In the genomic region with DNA sequence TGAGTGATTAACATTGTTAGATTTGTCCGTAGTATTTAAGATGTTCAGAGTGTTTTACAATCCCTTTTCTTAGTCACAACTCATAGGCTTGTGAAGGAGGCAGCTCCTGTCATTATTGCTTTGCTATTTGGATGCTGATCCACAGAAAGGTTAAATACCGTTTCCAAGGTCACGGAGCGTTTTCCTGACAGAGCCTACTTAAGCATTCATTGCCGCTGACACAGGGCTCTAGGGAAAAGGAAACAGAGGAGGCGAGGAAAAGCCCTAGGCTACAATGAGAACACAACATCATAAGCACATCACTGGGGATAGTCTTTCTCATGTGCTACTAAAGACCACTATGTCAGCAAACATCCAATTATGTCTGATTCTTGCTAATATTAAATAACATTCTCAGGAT, we compare ENCODE assay signal across 20 cellular contexts. TPM values are rescaled to one million over a fixed set of nuclear protein-coding genes. Genes with fewer than 3 reads are reported as not detected.
A peak's percentile ranks its signal among the peaks of the same experiment; 100 is the strongest.
DNase-seq lines count a peak whose midpoint lies in the region; ATAC-seq lines count a peak whose summit lies in the region.
"Had no signal": no experiment of that assay in that cellular context is flagged by ENCODE, and none has a peak within 500 bp of the region (broad histone marks: within the 10 kb centered on the region; RNA-seq: fewer than 3 reads in every experiment).

No MANE protein-coding gene starts in this region.

- H3K36me3 Mint-ChIP-seq in activated CD4-positive, alpha-beta T cell treated with anti-CD3 and anti-CD28 coated beads, Interleukin-2, amount 10 ng/mL, durations not matched to agents 7 days and 5 days (ENCODE audit: low read depth): no peaks in the 10 kb centered on the region
- H3K36me3 Mint-ChIP-seq: memory B cell; stimulated activated naive B cell treated with anti-CD40 and anti-IgM and Interleukin-4, amounts not matched to agents 10 μg/mL and 1 μg/mL and 100 μg/mL, for 72 hours had no signal

- H3K23ac ChIP-seq in neuronal stem cell (ENCODE audit: low read depth, low read length, poor library complexity): no peak overlapping the region

- peaks cover 7 to 46% of the 10 kb centered on the region in 2 donors for H3K4me1 ChIP-seq in neuronal stem cell (ENCODE audit: control insufficient read depth in 2 of 2, insufficient read depth in 1 of 2, low read depth in 1 of 2, low read length in 2 of 2)

- H4K8ac ChIP-seq in neuronal stem cell (ENCODE audit: low read depth, low read length): no peak overlapping the region

- no peak overlapping the region for H2BK12ac ChIP-seq in neuronal stem cell (ENCODE audit: low read length)

- H3K18ac ChIP-seq in neuronal stem cell (ENCODE audit: low read length): no peak overlapping the region

- no peak for ATAC-seq in GM19023 (IDR thresholded peaks at IDR 0.05; ENCODE audit: unreplicated experiment)
- ATAC-seq: stimulated activated naive B cell treated with anti-CD40 and anti-IgM and Interleukin-4, amounts not matched to agents 10 μg/mL and 1 μg/mL and 100 μg/mL, for 72 hours had no signal

- no peak overlapping the region for H3K9ac ChIP-seq in neuronal stem cell (ENCODE audit: low read depth, low read length, poor library complexity)

- H2AK5ac ChIP-seq in neuronal stem cell (ENCODE audit: low read depth, low read length): no peak overlapping the region

- DNase-seq in ELR (ENCODE audit: low read depth) (peak; percentile 60), SK-MEL-5 (ENCODE audit: low read depth, low spot score) (peak; percentile 35), fibroblast of peridontal ligament (ENCODE audit: extremely low read depth) (peak; percentile 77), neuronal stem cell (ENCODE audit: low spot score) (peak; percentile 15), NOMO-1 (lab: John Stamatoyannopoulos, UW; ENCODE audit: unreplicated experiment in 2 of 2) (no peak), NCI-H146 (lab: John Stamatoyannopoulos, UW) (no peak)
- DNase-seq in activated CD4-positive, alpha-beta T cell treated with anti-CD3 and anti-CD28 coated beads, Interleukin-2, amount 10 ng/mL, durations not matched to agents 7 days and 5 days: no peak
- DNase-seq: activated CD4-positive, alpha-beta T cell treated with anti-CD3 and anti-CD28 coated beads, Interleukin-2, amount 50 U/mL, for 4 hours; activated effector memory CD4-positive, alpha-beta T cell treated with Interleukin-2 at 50 U/mL for 16 hours; AML-193; DMS79; Kasumi-1; NCI-H2171; PC-9; stimulated activated CD4-positive, alpha-beta T cell treated with anti-CD3 and anti-CD28 coated beads, Interleukin-4, amount 100 ng/mL, for 4 hours; stimulated activated naive B cell treated with anti-CD40 and anti-IgM and Interleukin-4, amounts not matched to agents 10 μg/mL and 1 μg/mL and 100 μg/mL, for 72 hours had no signal

- no peak overlapping the region for H2BK120ac ChIP-seq in neuronal stem cell (ENCODE audit: low read depth, low read length)

- peaks cover 0 to 18% of the 10 kb centered on the region in 2 donors for H3K9me3 ChIP-seq in neuronal stem cell (replicated peaks in 1 of 2; ENCODE audit: control insufficient read depth in 2 of 2, insufficient read depth in 1 of 2, low read depth in 1 of 2, low read length in 2 of 2)

- POLR2A ChIA-PET in activated CD4-positive, alpha-beta T cell treated with anti-CD3 and anti-CD28 coated beads, Interleukin-2, amount 10 ng/mL, durations not matched to agents 7 days and 5 days (lab: Charles Lee): no interaction called here

- peak overlapping the region; percentile 66 for H2AFZ ChIP-seq in neuronal stem cell (ENCODE audit: low read length)
- H2AFZ ChIP-seq: PC-9 had no signal

- H3K36me3 ChIP-seq in neuronal stem cell (replicated peaks in 1 of 2; ENCODE audit: control insufficient read depth in 2 of 2, insufficient read depth in 2 of 2, low read length in 2 of 2): no peaks in the 10 kb centered on the region
- H3K36me3 ChIP-seq: cardiac muscle cell had no signal

- H3K4me3 ChIP-seq in neuronal stem cell (ENCODE audit: low read length in 2 of 2): peak overlapping the region in 1 of 2 donors; percentile 8
- H3K4me3 ChIP-seq: cardiac muscle cell, PC-9 had no signal

- no peak overlapping the region for H4K91ac ChIP-seq in neuronal stem cell (ENCODE audit: low read depth, low read length, poor library complexity)

- H3K79me1 ChIP-seq in neuronal stem cell (ENCODE audit: low read depth, low read length): no peaks in the 10 kb centered on the region

- no peak overlapping the region for H2BK5ac ChIP-seq in neuronal stem cell (ENCODE audit: low read length)

- no peak overlapping the region for H3K27ac ChIP-seq in neuronal stem cell (replicated peaks; ENCODE audit: low read length)
- H3K27ac ChIP-seq: cardiac muscle cell, PC-9 had no signal

- no peak overlapping the region for H3K4me2 ChIP-seq in neuronal stem cell (ENCODE audit: insufficient read depth, low read length, poor library complexity, severe bottlenecking)
- H3K4me2 ChIP-seq: PC-9 had no signal

- H3K27ac Mint-ChIP-seq in activated CD4-positive, alpha-beta T cell treated with anti-CD3 and anti-CD28 coated beads, Interleukin-2, amount 10 ng/mL, durations not matched to agents 7 days and 5 days: no peak overlapping the region
- H3K27ac Mint-ChIP-seq: memory B cell; stimulated activated naive B cell treated with anti-CD40 and anti-IgM and Interleukin-4, amounts not matched to agents 10 μg/mL and 1 μg/mL and 100 μg/mL, for 72 hours had no signal

- no peak overlapping the region for H3K4me3 Mint-ChIP-seq in activated CD4-positive, alpha-beta T cell treated with anti-CD3 and anti-CD28 coated beads, Interleukin-2, amount 10 ng/mL, durations not matched to agents 7 days and 5 days
- H3K4me3 Mint-ChIP-seq: memory B cell; stimulated activated naive B cell treated with anti-CD40 and anti-IgM and Interleukin-4, amounts not matched to agents 10 μg/mL and 1 μg/mL and 100 μg/mL, for 72 hours had no signal

- H3K4ac ChIP-seq in neuronal stem cell (ENCODE audit: low read length): no peak overlapping the region

- no peaks in the 10 kb centered on the region for H3K27me3 ChIP-seq in neuronal stem cell (ENCODE audit: control insufficient read depth in 3 of 3, insufficient read depth in 3 of 3, low read depth in 1 of 3, low read length in 3 of 3)
- H3K27me3 ChIP-seq: cardiac muscle cell had no signal

- in situ Hi-C loops in SK-MEL-5 (cut with HindIII; ENCODE audit: low pct_unique_long_range_greater_than_20kb, low sequenced_read_pairs): no loop called here

- no CpG with 5 or more reads among the region's 6 CpGs for WGBS in neuronal stem cell (ENCODE audit: extremely low coverage in 2 of 2, insufficient read length in 2 of 2, insufficient replicate concordance in 1 of 2), 2 donors

- CTCF ChIA-PET in activated CD4-positive, alpha-beta T cell treated with anti-CD3 and anti-CD28 coated beads, Interleukin-2, amount 10 ng/mL, durations not matched to agents 7 days and 5 days (lab: Charles Lee): no interaction called here

- no peaks in the 10 kb centered on the region for H3K27me3 Mint-ChIP-seq in activated CD4-positive, alpha-beta T cell treated with anti-CD3 and anti-CD28 coated beads, Interleukin-2, amount 10 ng/mL, durations not matched to agents 7 days and 5 days
- H3K27me3 Mint-ChIP-seq: memory B cell had no signal

- no peak overlapping the region for H2BK15ac ChIP-seq in neuronal stem cell (ENCODE audit: low read length)

- no peaks in the 10 kb centered on the region for H3K9me3 Mint-ChIP-seq in activated CD4-positive, alpha-beta T cell treated with anti-CD3 and anti-CD28 coated beads, Interleukin-2, amount 10 ng/mL, durations not matched to agents 7 days and 5 days
- H3K9me3 Mint-ChIP-seq: memory B cell had no signal

- no peaks in the 10 kb centered on the region for H3K4me1 Mint-ChIP-seq in activated CD4-positive, alpha-beta T cell treated with anti-CD3 and anti-CD28 coated beads, Interleukin-2, amount 10 ng/mL, durations not matched to agents 7 days and 5 days
- H3K4me1 Mint-ChIP-seq: memory B cell; stimulated activated naive B cell treated with anti-CD40 and anti-IgM and Interleukin-4, amounts not matched to agents 10 μg/mL and 1 μg/mL and 100 μg/mL, for 72 hours had no signal

- no peak overlapping the region for H3K14ac ChIP-seq in neuronal stem cell (ENCODE audit: low read length)

RNA-seq across cellular contexts. Expression of gene CPB1, which starts 38.5 kb away (rescaled TPM):
- not detected in 2 replicates for total RNA-seq in SK-MEL-5 (2014; rRNA removed; shearing (Covaris generic))
- polyA plus RNA-seq in SK-MEL-5 (2015; cell fraction: cytosol; rRNA removed): not detected in 2 replicates
- polyA plus RNA-seq in SK-MEL-5 (2015; cell fraction: nucleus; rRNA removed): not detected in 2 replicates
- not detected for polyA plus RNA-seq in neuronal stem cell (2013, experiment 1 of 2)
- polyA plus RNA-seq in neuronal stem cell (2013, experiment 2 of 2): not detected
- total RNA-seq in activated CD4-positive, alpha-beta T cell treated with anti-CD3 and anti-CD28 coated beads, Interleukin-2, amount 10 ng/mL, durations not matched to agents 7 days and 5 days: not detected
- total RNA-seq: cardiac muscle cell; PC-9; T-helper 2 cell treated with Interferon-gamma antibody and Interleukin-4, amounts not matched to agents 100 ng/mL and 5 ng/mL, for 36 hours had no signal
- polyA plus RNA-seq: cardiac muscle cell had no signal

Comparison
In these comparisons a context has a peak if more than half of its experiments do, and no peak if none do; other contexts are left out.
1. DNase-seq: peak in ELR (single experiment), SK-MEL-5 (single experiment), fibroblast of peridontal ligament (single experiment) and neuronal stem cell (single experiment); none in NOMO-1 (0 of 2), activated CD4-positive, alpha-beta T cell treated with anti-CD3 and anti-CD28 coated beads, Interleukin-2, amount 10 ng/mL, durations not matched to agents 7 days and 5 days (single experiment) and NCI-H146 (single experiment).